In genomic region chr11:115724709-115725108, GRCh38 we compare ENCODE assay signal across 32 cellular contexts.
DNase-seq lines count a peak whose midpoint lies in the region; ATAC-seq and TF ChIP-seq lines count a peak whose summit lies in the region.
"Had no signal": no experiment of that assay in that cellular context is flagged by ENCODE, and none has a peak within 500 bp of the region (broad histone marks: within the 10 kb centered on the region; RNA-seq: fewer than 3 reads in every experiment).

No MANE protein-coding gene starts in this region.

- H3K27me3 ChIP-seq in BJ (ENCODE audit: control insufficient read depth, insufficient read depth, low read length), result no peaks in the 10 kb centered on the region
- H3K27me3 ChIP-seq: esophagus muscularis mucosa, stomach, thyroid gland, vagina had no signal

- ATAC-seq in GM21360 (IDR thresholded peaks at IDR 0.05; ENCODE audit: unreplicated experiment) (no peak), GM19395 (IDR thresholded peaks at IDR 0.05; ENCODE audit: unreplicated experiment) (no peak)
- ATAC-seq in activated naive CD4-positive, alpha-beta T cell treated with anti-CD3 and anti-CD28 coated beads, Interleukin-2, amount 50 U/mL, for 72 hours, result no peak
- ATAC-seq: activated CD8-positive, alpha-beta memory T cell treated with anti-CD3 and anti-CD28 coated beads, Interleukin-2, amount 10 ng/mL, durations not matched to agents 7 days and 5 days; activated T-cell treated with anti-CD3 and anti-CD28 coated beads, Interleukin-2, amount 50 U/mL, for 4 hours; heart right ventricle; sciatic nerve; T-cell had no signal

- POLR2A ChIA-PET in AG04449 (lab: Yijun Ruan, JAX), result interaction anchor here (1.1 kb wide), 1 partner anchor 102 kb away, joined by 3 read pairs; no protein-coding TSS in a partner anchor
- POLR2A ChIA-PET in BJ (lab: Charles Lee), result no interaction called here

- peaks cover 5 to 13% of the 10 kb centered on the region in 2 donors for H3K9me3 Mint-ChIP-seq in activated naive CD4-positive, alpha-beta T cell treated with anti-CD3 and anti-CD28 coated beads, Interleukin-2, amount 50 U/mL, for 72 hours
- H3K9me3 Mint-ChIP-seq: activated T-cell treated with anti-CD3 and anti-CD28 coated beads, Interleukin-2, amount 50 U/mL, for 4 hours; dendritic cell treated with granulocyte-macrophage colony-stimulating factor and Interleukin-4, amounts not matched to agents 40 ng/mL and 50 ng/mL, for 4 days had no signal

- no peak overlapping the region for H3K27ac Mint-ChIP-seq in activated naive CD4-positive, alpha-beta T cell treated with anti-CD3 and anti-CD28 coated beads, Interleukin-2, amount 50 U/mL, for 72 hours
- H3K27ac Mint-ChIP-seq: activated CD8-positive, alpha-beta memory T cell treated with anti-CD3 and anti-CD28 coated beads, Interleukin-2, amount 10 ng/mL, durations not matched to agents 7 days and 5 days; CD14-positive monocyte; dendritic cell treated with granulocyte-macrophage colony-stimulating factor and Interleukin-4, amounts not matched to agents 40 ng/mL and 50 ng/mL, for 4 days; naive B cell; progenitor cell of endocrine pancreas; T-cell had no signal

- H3K36me3 ChIP-seq in BJ (ENCODE audit: control insufficient read depth, insufficient read depth, low read length), result no peaks in the 10 kb centered on the region
- H3K36me3 ChIP-seq: esophagus muscularis mucosa, heart right ventricle, stomach, thyroid gland, vagina had no signal

- TF ChIP-seq CTCF in AG04449 (IDR thresholded peaks at IDR 0.05; ENCODE audit: insufficient read depth, low read length, missing control alignments), result no peak
- no peak for TF ChIP-seq CTCF in BJ (IDR thresholded peaks at IDR 0.05; ENCODE audit: insufficient read depth, low read depth, low read length)

- DNase-seq in AG04449 (ENCODE audit: low read depth, low spot score) (peak; percentile 37), BJ (ENCODE audit: low read depth) (peak; percentile 19), NCI-H69 (lab: John Stamatoyannopoulos, UW) (peak; percentile 56), fibroblast of peridontal ligament (ENCODE audit: extremely low read depth) (peak; percentile 21), OCI-M2 (lab: John Stamatoyannopoulos, UW; ENCODE audit: unreplicated experiment) (no peak)
- no peak for DNase-seq in activated naive CD4-positive, alpha-beta T cell treated with anti-CD3 and anti-CD28 coated beads, Interleukin-2, amount 50 U/mL, for 72 hours (ENCODE audit: low spot score in 2 of 2)
- DNase-seq: activated CD4-positive, alpha-beta T cell treated with anti-CD3 and anti-CD28 coated beads, Interleukin-2, amount 50 U/mL, for 4 hours; activated CD8-positive, alpha-beta memory T cell treated with anti-CD3 and anti-CD28 coated beads, Interleukin-2, amount 10 ng/mL, durations not matched to agents 7 days and 5 days; activated gamma-delta T cell treated with Interleukin-2 at 50 U/mL for 16 hours; activated T-cell treated with anti-CD3 and anti-CD28 coated beads, Interleukin-2, amount 50 U/mL, for 4 hours; Caco-2; DND-41; heart right ventricle; kidney; midbrain; naive B cell; NCI-H2029 treated with DMSO at 0.1 percent for 48 hours; NCI-H82; RPMI8226; stimulated activated CD4-positive, alpha-beta T cell treated with anti-CD3 and anti-CD28 coated beads, Interleukin-12 subunit alpha, Interleukin-12 subunit beta, amount 100 ng/mL, for 4 hours; stimulated activated CD4-positive, alpha-beta T cell treated with anti-CD3 and anti-CD28 coated beads, Interleukin-2, amount 100 ng/mL, for 48 hours; stomach; T-cell; thyroid gland had no signal

- H3K4me3 ChIP-seq in AG04449 (ENCODE audit: low read depth, low read length) (no peak overlapping the region), BJ (ENCODE audit: low read depth, low read length) (no peak overlapping the region)
- H3K4me3 ChIP-seq: esophagus muscularis mucosa, heart right ventricle, stomach, thyroid gland, vagina had no signal

- CTCF ChIA-PET in AG04449 (lab: Yijun Ruan, JAX) (no interaction called here), BJ (lab: Yijun Ruan, JAX) (no interaction called here)

- no peaks in the 10 kb centered on the region for H3K36me3 Mint-ChIP-seq in activated naive CD4-positive, alpha-beta T cell treated with anti-CD3 and anti-CD28 coated beads, Interleukin-2, amount 50 U/mL, for 72 hours
- H3K36me3 Mint-ChIP-seq: activated CD8-positive, alpha-beta memory T cell treated with anti-CD3 and anti-CD28 coated beads, Interleukin-2, amount 10 ng/mL, durations not matched to agents 7 days and 5 days; CD14-positive monocyte; naive B cell; T-cell had no signal

Comparison
In these comparisons a context has a peak if more than half of its experiments do, and no peak if none do; other contexts are left out.
1. DNase-seq: peak in AG04449 (single experiment), BJ (single experiment), NCI-H69 (single experiment) and fibroblast of peridontal ligament (single experiment); none in activated naive CD4-positive, alpha-beta T cell treated with anti-CD3 and anti-CD28 coated beads, Interleukin-2, amount 50 U/mL, for 72 hours (0 of 2) and OCI-M2 (single experiment).